In genomic region chr1:1599030-1599916, GRCh38 we compare ENCODE assay signal across 8 cellular contexts. TPM values are rescaled to one million over a fixed set of nuclear protein-coding genes. Genes with fewer than 3 reads are reported as not detected.
DNase-seq lines count a peak whose midpoint lies in the region; ATAC-seq and TF ChIP-seq lines count a peak whose summit lies in the region.

No MANE protein-coding gene starts in this region.

- no peak for TF ChIP-seq CTCF in C4-2B (conservative IDR thresholded peaks at IDR 0.05)
- no peak for TF ChIP-seq CTCF in HFF-Myc (IDR thresholded peaks at IDR 0.05; ENCODE audit: low read depth, low read length, missing control alignments)
- no peak for TF ChIP-seq CTCF in gastroesophageal sphincter (IDR thresholded peaks at IDR 0.05)

- no peaks in the 10 kb centered on the region for H3K36me3 Mint-ChIP-seq in activated T-cell treated with anti-CD3 and anti-CD28 coated beads, Interleukin-2, amount 50 U/mL, for 24 hours (ENCODE audit: low read depth)

- H3K27ac ChIP-seq in C4-2B (peak overlapping the region; percentile 46), gastroesophageal sphincter (no peak overlapping the region)

- peak; percentile 31 for ATAC-seq in gastroesophageal sphincter
- ATAC-seq in HG02798 (IDR thresholded peaks at IDR 0.05; ENCODE audit: poor library complexity, unreplicated experiment), result no peak

- no peak for TF ChIP-seq EP300 in gastroesophageal sphincter (IDR thresholded peaks at IDR 0.05)

- peak overlapping the region; percentile 66 for H3K4me3 Mint-ChIP-seq in activated T-cell treated with anti-CD3 and anti-CD28 coated beads, Interleukin-2, amount 50 U/mL, for 24 hours

- H3K4me3 ChIP-seq in HFF-Myc (replicated peaks; ENCODE audit: low read depth, low read length), result 0 out of 2 replicates have a peak overlapping the region, but pooled peaks have one; percentile 11
- H3K4me3 ChIP-seq in gastroesophageal sphincter, result peak overlapping the region in 1 of 2 donors; percentile 50
- peak overlapping the region; percentile 34 for H3K4me3 ChIP-seq in skeletal muscle cell (ENCODE audit: low read depth, low read length)

- H3K9me3 Mint-ChIP-seq in activated T-cell treated with anti-CD3 and anti-CD28 coated beads, Interleukin-2, amount 50 U/mL, for 24 hours, result no peaks in the 10 kb centered on the region

- peaks cover 10% of the 10 kb centered on the region for H3K27me3 Mint-ChIP-seq in activated T-cell treated with anti-CD3 and anti-CD28 coated beads, Interleukin-2, amount 50 U/mL, for 24 hours

- no peak for DNase-seq in HFF-Myc (ENCODE audit: extremely low read depth, low read depth)
- peak; percentile 64 for DNase-seq in activated T-cell treated with anti-CD3 and anti-CD28 coated beads, Interleukin-2, amount 50 U/mL, for 24 hours
- DNase-seq in skeletal muscle cell (ENCODE audit: low read depth), result no peak
- DNase-seq in NCI-H1048 (lab: John Stamatoyannopoulos, UW), result no peak
- DNase-seq in NCI-H2107 (lab: John Stamatoyannopoulos, UW), result no peak

- no CpG with 5 or more reads among the region's 108 CpGs for WGBS in gastroesophageal sphincter (ENCODE audit: low coverage in 1 of 2), 2 donors

- H3K9me3 ChIP-seq in gastroesophageal sphincter, result no peaks in the 10 kb centered on the region

- peaks cover 0 to 31% (median 11%) of the 10 kb centered on the region in 3 donors for H3K4me1 ChIP-seq in gastroesophageal sphincter

- no peak overlapping the region for H3K27ac Mint-ChIP-seq in activated T-cell treated with anti-CD3 and anti-CD28 coated beads, Interleukin-2, amount 50 U/mL, for 24 hours

- peaks cover 78% of the 10 kb centered on the region for H3K27me3 ChIP-seq in gastroesophageal sphincter

- no peak for TF ChIP-seq POLR2A in gastroesophageal sphincter (IDR thresholded peaks at IDR 0.05)

- peaks cover 14% of the 10 kb centered on the region for H3K4me1 Mint-ChIP-seq in activated T-cell treated with anti-CD3 and anti-CD28 coated beads, Interleukin-2, amount 50 U/mL, for 24 hours (ENCODE audit: low read depth)

- H3K36me3 ChIP-seq in gastroesophageal sphincter, result no peaks in the 10 kb centered on the region

RNA-seq across cellular contexts. Expression of gene FNDC10, which starts 0.7 kb away (rescaled TPM):
- total RNA-seq in gastroesophageal sphincter, result under 1 TPM in 2 of 4 donors, not detected in 2; 0.54 TPM

RNA-seq across cellular contexts. Expression of gene MIB2, which starts 16.0 kb away (rescaled TPM):
- total RNA-seq in gastroesophageal sphincter, result 10 to 100 TPM; 51.4 to 85.3 (median 69.3) TPM

RNA-seq across cellular contexts. Expression of gene SSU72, which starts 24.6 kb away (rescaled TPM):
- total RNA-seq in gastroesophageal sphincter, result 100 to 1,000 TPM in 2 of 4 donors, 10 to 100 TPM in 2; 90.5 to 109 (median 98.9) TPM

RNA-seq across cellular contexts. Expression of gene MMP23B, which starts 32.7 kb away (rescaled TPM):
- total RNA-seq in gastroesophageal sphincter, result 10 to 100 TPM in 2 of 4 donors, 1 to 10 TPM in 2; 5.5 to 27.2 (median 9.4) TPM

RNA-seq across cellular contexts. Expression of gene TMEM240, which starts 58.8 kb away (rescaled TPM):
- 10 to 100 TPM; 12.0 to 18.1 (median 14.4) TPM for total RNA-seq in gastroesophageal sphincter
